9 cellular contexts compared by ENCODE assay signal in the genomic region with DNA sequence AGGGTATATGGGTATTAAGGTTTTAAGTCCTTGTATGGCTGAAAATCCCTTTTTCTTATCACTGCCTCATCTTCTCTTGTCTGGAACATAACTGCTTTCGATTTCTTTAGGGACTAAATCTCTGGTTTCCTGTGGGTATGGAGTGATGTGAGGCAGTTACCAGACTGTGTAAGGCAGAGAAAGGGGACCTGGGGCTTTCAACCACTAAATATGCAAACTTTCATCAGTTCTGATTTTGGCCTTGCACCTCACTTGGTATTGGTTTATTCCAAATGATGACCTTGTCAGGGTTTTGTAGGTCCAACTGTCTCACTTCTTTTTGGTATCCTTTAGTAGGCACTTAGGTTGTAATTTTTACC. TPM values are rescaled to one million over a fixed set of nuclear protein-coding genes. Genes with fewer than 3 reads are reported as not detected.
DNase-seq lines count a peak whose midpoint lies in the region; ATAC-seq, FAIRE-seq and TF ChIP-seq lines count a peak whose summit lies in the region.
"Had no signal": no experiment of that assay in that cellular context is flagged by ENCODE, and none has a peak within 500 bp of the region (broad histone marks: within the 10 kb centered on the region; RNA-seq: fewer than 3 reads in every experiment).

No MANE protein-coding gene starts in this region.

- no peaks in the 10 kb centered on the region for H3K27me3 Mint-ChIP-seq in IgD-negative memory B cell

- peaks cover 53 to 77% (median 67%) of the 10 kb centered on the region in 3 donors for H3K4me1 Mint-ChIP-seq in IgD-negative memory B cell

- peak; percentile 64 for ATAC-seq in GM18505 (IDR thresholded peaks at IDR 0.05; ENCODE audit: unreplicated experiment)
- ATAC-seq in GM21515 (IDR thresholded peaks at IDR 0.05; ENCODE audit: unreplicated experiment) = peak; percentile 57

- FAIRE-seq in H54 (lab: Jason Lieb, UNC) = no peak
- FAIRE-seq: K562 had no signal

- peaks cover 8% of the 10 kb centered on the region for H3K36me3 Mint-ChIP-seq in IgD-negative memory B cell

- H3K9me3 Mint-ChIP-seq in IgD-negative memory B cell = peaks cover 0 to 4% (median 0%) of the 10 kb centered on the region in 3 donors

- H3K27ac Mint-ChIP-seq in IgD-negative memory B cell = peak overlapping the region; percentile 27 to 91 (median 85)

- H3K4me3 Mint-ChIP-seq in IgD-negative memory B cell = peak overlapping the region; percentile 35 to 79 (median 76)

- DNase-seq in iris pigment epithelial cell (ENCODE audit: low read depth) (peak; percentile 50), NCI-H69 (lab: John Stamatoyannopoulos, UW) (no peak), H54 (ENCODE audit: insufficient read length, low spot score) (no peak), NCI-H774 (lab: John Stamatoyannopoulos, UW) (no peak)
- DNase-seq in stimulated activated CD4-positive, alpha-beta T cell treated with anti-CD3 and anti-CD28 coated beads, Interleukin-4, amount 100 ng/mL, for 24 hours = no peak

- TF ChIP-seq POLR2A in GM18505 (IDR thresholded peaks at IDR 0.05; ENCODE audit: borderline replicate concordance, extremely low read depth, insufficient read depth, insufficient read length) (no peak), H54 (IDR thresholded peaks at IDR 0.05; ENCODE audit: low read depth, low read length) (no peak)

RNA-seq across cellular contexts. Expression of a gene that starts 9.3 kb away (rescaled TPM):
- 9.3 TPM for polyA plus RNA-seq in IgD-negative memory B cell
